ENCODE assay signal across 8 cellular contexts in the genomic region with DNA sequence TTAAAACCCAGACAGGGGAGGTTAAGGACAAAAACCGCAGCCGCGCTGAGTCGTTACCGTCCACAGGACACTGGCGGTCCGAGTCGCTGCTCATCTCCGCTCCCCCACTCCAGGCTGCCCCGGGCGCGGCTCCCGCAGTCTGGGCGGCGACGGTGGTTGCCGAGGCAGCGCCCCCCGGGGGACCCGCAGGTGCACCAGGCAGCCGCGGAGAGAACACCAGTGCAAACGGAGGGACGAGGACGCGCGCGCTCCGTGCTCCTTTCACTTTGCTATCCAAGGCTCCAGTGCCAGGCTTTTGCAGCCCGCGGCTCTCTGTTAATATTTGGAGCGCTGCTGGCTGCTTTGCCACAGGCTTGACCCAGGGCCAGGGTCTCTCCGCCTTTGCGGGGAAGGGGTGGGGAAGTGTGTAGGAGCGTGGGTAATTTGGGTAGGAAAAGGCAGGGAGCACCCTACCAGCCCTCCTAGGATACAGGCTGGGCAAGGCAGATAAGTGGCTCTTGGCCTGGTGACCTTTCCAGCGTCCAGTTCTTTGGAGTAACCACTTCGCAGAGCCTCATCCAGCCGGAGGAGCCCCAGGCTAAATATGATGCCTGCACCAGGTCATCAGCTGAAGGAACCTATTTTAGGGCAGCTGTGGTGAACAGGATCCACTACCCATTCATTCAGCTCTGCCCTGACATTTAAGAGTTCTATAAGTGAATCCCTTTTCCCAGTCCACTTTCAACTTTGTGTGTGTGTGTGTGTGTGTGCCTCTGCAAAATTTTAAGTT. TPM values are rescaled to one million over a fixed set of nuclear protein-coding genes. Genes with fewer than 3 reads are reported as not detected.
DNase-seq lines count a peak whose midpoint lies in the region; ATAC-seq and TF ChIP-seq lines count a peak whose summit lies in the region.

A gene with protein sequence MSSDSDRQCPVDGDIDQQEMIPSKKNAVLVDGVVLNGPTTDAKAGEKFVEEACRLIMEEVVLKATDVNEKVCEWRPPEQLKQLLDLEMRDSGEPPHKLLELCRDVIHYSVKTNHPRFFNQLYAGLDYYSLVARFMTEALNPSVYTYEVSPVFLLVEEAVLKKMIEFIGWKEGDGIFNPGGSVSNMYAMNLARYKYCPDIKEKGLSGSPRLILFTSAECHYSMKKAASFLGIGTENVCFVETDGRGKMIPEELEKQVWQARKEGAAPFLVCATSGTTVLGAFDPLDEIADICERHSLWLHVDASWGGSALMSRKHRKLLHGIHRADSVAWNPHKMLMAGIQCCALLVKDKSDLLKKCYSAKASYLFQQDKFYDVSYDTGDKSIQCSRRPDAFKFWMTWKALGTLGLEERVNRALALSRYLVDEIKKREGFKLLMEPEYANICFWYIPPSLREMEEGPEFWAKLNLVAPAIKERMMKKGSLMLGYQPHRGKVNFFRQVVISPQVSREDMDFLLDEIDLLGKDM (minus strand): TSS at position 141 of the 769 bp plus-strand sequence. CDS start 47 bp downstream, at position 94.

- no peak for ATAC-seq in body of pancreas

- intact Hi-C loops in body of pancreas (cut with DNase I) = no loop called here

- no peak for TF ChIP-seq POLR2A in body of pancreas (IDR thresholded peaks at IDR 0.05)

- no peaks in the 10 kb centered on the region for H3K9me3 ChIP-seq in body of pancreas

- peak; percentile 90 for DNase-seq in NCI-H748 (lab: John Stamatoyannopoulos, UW; ENCODE audit: unreplicated experiment)
- peak; percentile 10 to 40 (median 24) for DNase-seq in body of pancreas
- DNase-seq in islet precursor cell = peak; percentile 85
- peak; percentile 15 for DNase-seq in stimulated activated CD4-positive, alpha-beta T cell treated with anti-CD3 and anti-CD28 coated beads, Interleukin-4, amount 100 ng/mL, for 1 hour
- no peak for DNase-seq in effector CD8-positive, alpha-beta T cell (lab: John Stamatoyannopoulos, UW)
- DNase-seq in pons (ENCODE audit: low spot score) = no peak
- DNase-seq in DMS153 (lab: John Stamatoyannopoulos, UW) = no peak

- H3K27ac ChIP-seq in body of pancreas = no peak within 1 kb of the TSS

- WGBS in body of pancreas, 2 donors = 4% methylated on average over 19 to 38 of the region's 38 CpGs

- H3K27me3 ChIP-seq in body of pancreas = peaks cover 0 to 5% of the 10 kb centered on the region in 2 donors

- peaks cover 14% of the 10 kb centered on the region for H3K4me1 ChIP-seq in body of pancreas

- TF ChIP-seq CTCF in body of pancreas (IDR thresholded peaks at IDR 0.05) = no peak

- no peaks in the 10 kb centered on the region for H3K36me3 ChIP-seq in body of pancreas (replicated peaks in 1 of 2; ENCODE audit: insufficient read depth in 1 of 2, low read depth in 2 of 2)

- H3K4me3 ChIP-seq in GM08714 (ENCODE audit: low read length) (peak within 1 kb of the TSS; percentile 31; the same call in 1 of the 2 replicates), body of pancreas (peak within 1 kb of the TSS in 1 of 2 donors; percentile 46)

RNA-seq across cellular contexts. Expression of the gene that starts here (rescaled TPM):
- total RNA-seq in body of pancreas = not detected

Comparison
In these comparisons a context has a peak if more than half of its experiments do, and no peak if none do; other contexts are left out.
1. Peak in DNase-seq in body of pancreas; RNA of the gene not detected or under 1 TPM.
2. DNase-seq: peak in NCI-H748 (single experiment), islet precursor cell (single experiment) and stimulated activated CD4-positive, alpha-beta T cell treated with anti-CD3 and anti-CD28 coated beads, Interleukin-4, amount 100 ng/mL, for 1 hour (single experiment); none in effector CD8-positive, alpha-beta T cell (single experiment), pons (single experiment) and DMS153 (single experiment).